14 cellular contexts compared by ENCODE assay signal in genomic region chr10:96740141-96740540, GRCh38. TPM values are rescaled to one million over a fixed set of nuclear protein-coding genes. Genes with fewer than 3 reads are reported as not detected.
A peak's percentile ranks its signal among the peaks of the same experiment; 100 is the strongest.
DNase-seq lines count a peak whose midpoint lies in the region; ATAC-seq and TF ChIP-seq lines count a peak whose summit lies in the region.
"Had no signal": no experiment of that assay in that cellular context is flagged by ENCODE, and none has a peak within 500 bp of the region (broad histone marks: within the 10 kb centered on the region; RNA-seq: fewer than 3 reads in every experiment).

No MANE protein-coding gene starts in this region.

- peak overlapping the region; percentile 19 for H3K27ac ChIP-seq in skeletal muscle tissue (ENCODE audit: low read depth, low read length)
- peak overlapping the region in 2 of 5 donors; percentile 30 to 52 for H3K27ac ChIP-seq in adrenal gland

- TF ChIP-seq CTCF in CD14-positive monocyte (IDR thresholded peaks at IDR 0.05) (no peak), NB4 (IDR thresholded peaks at IDR 0.05; ENCODE audit: low read depth, low read length) (no peak), adrenal gland (IDR thresholded peaks at IDR 0.05) (no peak)

- ATAC-seq in activated CD4-positive, CD25-positive, alpha-beta regulatory T cell treated with anti-CD3 and anti-CD28 coated beads, Interleukin-2, amount 50 U/mL, for 24 hours: no peak
- no peak for ATAC-seq in HG03139 (IDR thresholded peaks at IDR 0.05; ENCODE audit: unreplicated experiment)

- 90 to 92% (median 92%) methylated on average over 7 of the region's 7 CpGs for WGBS in adrenal gland, 4 donors

- H3K4me3 ChIP-seq in NB4 (ENCODE audit: low read depth, low read length) (peak overlapping the region; percentile 27), iPS-15b (ENCODE audit: low read depth, low read length) (peak overlapping the region; percentile 48), skeletal muscle tissue (ENCODE audit: low read length in 3 of 3) (no peak overlapping the region), adrenal gland (no peak overlapping the region)

- intact Hi-C loops in CD14-positive monocyte (cut with micrococcal nuclease): loop anchor here in 1 of 2 donors (5.0 to 10.0 kb wide), 3 partner anchors 33 to 945 kb away; partner anchors contain the start of gene AVPI1
- intact Hi-C loops in adrenal gland (cut with DNase I): loop anchor here in 1 of 2 donors (10.0 kb wide), 1 partner anchor 345 kb away; no protein-coding TSS in a partner anchor

- H3K27me3 ChIP-seq in iPS-15b (ENCODE audit: control insufficient read depth, insufficient read depth, low read length) (no peaks in the 10 kb centered on the region), skeletal muscle tissue (ENCODE audit: control insufficient read depth in 3 of 3, insufficient read depth in 3 of 3, low read length in 3 of 3) (no peaks in the 10 kb centered on the region), adrenal gland (no peaks in the 10 kb centered on the region)

- peaks cover 0 to 1% (median 0%) of the 10 kb centered on the region in 7 donors for H3K9me3 Mint-ChIP-seq in CD14-positive monocyte

- H3K27me3 Mint-ChIP-seq in CD14-positive monocyte (ENCODE audit: low read depth in 3 of 3): no peaks in the 10 kb centered on the region

- H3K4me3 Mint-ChIP-seq in CD14-positive monocyte: peak overlapping the region in 1 of 2 donors; percentile 77

- H3K4me1 ChIP-seq in iPS-15b (ENCODE audit: control insufficient read depth, insufficient read depth, low read length): peaks cover 13% of the 10 kb centered on the region
- no peaks in the 10 kb centered on the region for H3K4me1 ChIP-seq in skeletal muscle tissue (ENCODE audit: control insufficient read depth in 3 of 3, insufficient read depth in 3 of 3, low read length in 3 of 3)
- no peaks in the 10 kb centered on the region for H3K4me1 ChIP-seq in adrenal gland (replicated peaks in 1 of 2)

- H3K27ac Mint-ChIP-seq in CD14-positive monocyte: peak overlapping the region; percentile 92 to 98 (median 96)

- H3K9me3 ChIP-seq in iPS-15b (ENCODE audit: control insufficient read depth, insufficient read depth, low read length) (no peaks in the 10 kb centered on the region), skeletal muscle tissue (ENCODE audit: control insufficient read depth in 3 of 3, low read length in 3 of 3) (no peaks in the 10 kb centered on the region), adrenal gland (replicated peaks in 1 of 3) (no peaks in the 10 kb centered on the region)

- H3K36me3 Mint-ChIP-seq in CD14-positive monocyte: no peaks in the 10 kb centered on the region

- peak overlapping the region; percentile 61 for H3K9ac ChIP-seq in iPS-15b (ENCODE audit: low read depth, low read length)
- H3K9ac ChIP-seq in skeletal muscle tissue (ENCODE audit: low read depth in 1 of 3, low read length in 3 of 3): no peak overlapping the region

- H3K36me3 ChIP-seq in iPS-15b (ENCODE audit: control insufficient read depth, insufficient read depth, low read length): peaks cover 6% of the 10 kb centered on the region
- H3K36me3 ChIP-seq in skeletal muscle tissue (ENCODE audit: control insufficient read depth in 3 of 3, insufficient read depth in 3 of 3, low read length in 3 of 3): no peaks in the 10 kb centered on the region
- no peaks in the 10 kb centered on the region for H3K36me3 ChIP-seq in adrenal gland (replicated peaks in 1 of 2)

- peaks cover 44% of the 10 kb centered on the region for H3K4me1 Mint-ChIP-seq in CD14-positive monocyte

- TF ChIP-seq POLR2A in NB4 (IDR thresholded peaks at IDR 0.05; ENCODE audit: extremely low read depth, insufficient read length): no peak
- TF ChIP-seq POLR2A in adrenal gland (IDR thresholded peaks at IDR 0.05): no peak

- DNase-seq in CD14-positive monocyte (ENCODE audit: low spot score) (no peak), NB4 (ENCODE audit: low read depth) (peak; percentile 44), adrenal gland (no peak)
- DNase-seq: HCEC 1CT, NCI-H1048, NCI-H146, NCI-H2081 treated with DMSO at 0.1 percent for 48 hours, NCI-H526, OCI-M1, RPMI8226 had no signal

RNA-seq across cellular contexts. Expression of gene PIK3AP1, which starts 19.8 kb away (rescaled TPM):
- polyA plus RNA-seq in CD14-positive monocyte (100 to 1,000 TPM in 1 of 2 donors, 10 to 100 TPM in 1; 95.5 to 157 TPM), adrenal gland (1 to 10 TPM; 2.0 to 6.0 (median 5.8) TPM)
- total RNA-seq in skeletal muscle tissue (6.3 TPM), adrenal gland (10 to 100 TPM in 6 of 8 donors, 1 to 10 TPM in 2; 6.2 to 38.5 (median 17.0) TPM)

Comparison
In these comparisons a context has a peak if more than half of its experiments do, and no peak if none do; other contexts are left out.
1. H3K4me3 ChIP-seq: peak in NB4 (single experiment) and iPS-15b (single experiment); none in skeletal muscle tissue (0 of 3) and adrenal gland (0 of 4).